24 cellular contexts compared by ENCODE assay signal in the genomic region with DNA sequence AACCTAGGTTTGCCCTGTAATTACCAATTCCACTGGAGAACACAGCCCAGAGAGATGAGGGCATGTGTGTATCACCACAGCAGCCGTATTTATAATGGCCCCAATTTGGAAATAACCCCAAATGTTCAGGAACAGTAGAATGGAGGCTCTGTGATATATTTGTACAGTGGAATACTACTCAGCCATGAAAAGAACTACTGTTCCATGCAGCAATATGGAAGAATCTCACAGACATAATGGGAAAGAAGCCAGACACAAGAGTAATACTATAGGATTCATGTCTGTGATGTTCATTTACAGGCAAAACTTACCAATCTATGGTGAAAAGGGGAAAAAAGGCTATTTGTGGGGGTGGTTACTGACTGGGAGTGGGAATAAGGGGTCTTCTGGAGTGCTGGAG.
DNase-seq lines count a peak whose midpoint lies in the region; ATAC-seq and TF ChIP-seq lines count a peak whose summit lies in the region.
"Had no signal": no experiment of that assay in that cellular context is flagged by ENCODE, and none has a peak within 500 bp of the region (broad histone marks: within the 10 kb centered on the region; RNA-seq: fewer than 3 reads in every experiment).

No MANE protein-coding gene starts in this region.

- 0 out of 2 replicates have a peak, but pooled peaks cover 8% of the 10 kb centered on the region for H3K36me3 ChIP-seq in GM23338 (ENCODE audit: insufficient read depth)

- peaks cover 99% of the 10 kb centered on the region for H3K36me3 Mint-ChIP-seq in activated T-cell treated with anti-CD3 and anti-CD28 coated beads, Interleukin-2, amount 50 U/mL, for 24 hours (ENCODE audit: low read depth)
- peaks cover 79% of the 10 kb centered on the region for H3K36me3 Mint-ChIP-seq in activated T-cell treated with anti-CD3 and anti-CD28 coated beads, Interleukin-2, amount 50 U/mL, for 4 hours (ENCODE audit: insufficient read depth)
- H3K36me3 Mint-ChIP-seq in T-helper 17 cell (ENCODE audit: low read depth) (peaks cover 24% of the 10 kb centered on the region), endothelial cell (ENCODE audit: low read depth, unreplicated experiment) (peaks cover 83% of the 10 kb centered on the region), GM23338 (ENCODE audit: low read depth) (peaks cover 42% of the 10 kb centered on the region)
- H3K36me3 Mint-ChIP-seq in stimulated activated effector memory CD8-positive, alpha-beta T cell treated with anti-CD3 and anti-CD28 coated beads, Interleukin-12 subunit alpha, Interleukin-12 subunit beta, amount 100 ng/mL, for 72 hours = peaks cover 100% of the 10 kb centered on the region

- peaks cover 78% of the 10 kb centered on the region for H3K4me1 Mint-ChIP-seq in activated T-cell treated with anti-CD3 and anti-CD28 coated beads, Interleukin-2, amount 50 U/mL, for 24 hours (ENCODE audit: low read depth)
- H3K4me1 Mint-ChIP-seq in activated T-cell treated with anti-CD3 and anti-CD28 coated beads, Interleukin-2, amount 50 U/mL, for 4 hours (ENCODE audit: low read depth) = peaks cover 63% of the 10 kb centered on the region
- H3K4me1 Mint-ChIP-seq in T-helper 17 cell = peaks cover 64% of the 10 kb centered on the region
- peaks cover 28% of the 10 kb centered on the region for H3K4me1 Mint-ChIP-seq in endothelial cell (ENCODE audit: unreplicated experiment)
- H3K4me1 Mint-ChIP-seq in stimulated activated effector memory CD8-positive, alpha-beta T cell treated with anti-CD3 and anti-CD28 coated beads, Interleukin-12 subunit alpha, Interleukin-12 subunit beta, amount 100 ng/mL, for 72 hours = peaks cover 82% of the 10 kb centered on the region
- peaks cover 17% of the 10 kb centered on the region for H3K4me1 Mint-ChIP-seq in GM23338

- no peak overlapping the region for H3K4me3 Mint-ChIP-seq in activated T-cell treated with anti-CD3 and anti-CD28 coated beads, Interleukin-2, amount 50 U/mL, for 24 hours
- H3K4me3 Mint-ChIP-seq in activated T-cell treated with anti-CD3 and anti-CD28 coated beads, Interleukin-2, amount 50 U/mL, for 4 hours = no peak overlapping the region
- H3K4me3 Mint-ChIP-seq in T-helper 17 cell (no peak overlapping the region), endothelial cell (ENCODE audit: unreplicated experiment) (peak overlapping the region; percentile 47), GM23338 (no peak overlapping the region)
- no peak overlapping the region for H3K4me3 Mint-ChIP-seq in stimulated activated effector memory CD8-positive, alpha-beta T cell treated with anti-CD3 and anti-CD28 coated beads, Interleukin-12 subunit alpha, Interleukin-12 subunit beta, amount 100 ng/mL, for 72 hours
- H3K4me3 Mint-ChIP-seq: HFFc6 had no signal

- H3K4me3 ChIP-seq in GM23338 = no peak overlapping the region
- H3K4me3 ChIP-seq: A549 had no signal

- DNase-seq in activated T-cell treated with anti-CD3 and anti-CD28 coated beads, Interleukin-2, amount 50 U/mL, for 24 hours = no peak
- DNase-seq in activated T-cell treated with anti-CD3 and anti-CD28 coated beads, Interleukin-2, amount 50 U/mL, for 4 hours = no peak
- no peak for DNase-seq in T-helper 17 cell
- DNase-seq in endothelial cell (ENCODE audit: low spot score) = no peak
- DNase-seq in stimulated activated effector memory CD8-positive, alpha-beta T cell treated with anti-CD3 and anti-CD28 coated beads, Interleukin-12 subunit alpha, Interleukin-12 subunit beta, amount 100 ng/mL, for 72 hours (ENCODE audit: low spot score in 2 of 2) = no peak
- DNase-seq in nucleus accumbens (lab: John Stamatoyannopoulos, UW) = no peak
- DNase-seq in GM23338 (ENCODE audit: low spot score) = no peak
- DNase-seq: BE2C, Calu3, DMS153, GDM1, H7, HFFc6, Kasumi-1, NCI-H1694, NCI-H2081, NCI-H2171, NCI-H345, NCI-H524, NCI-H82, SIG-M5 had no signal

- no peaks in the 10 kb centered on the region for H3K79me2 ChIP-seq in GM23338 (replicated peaks; ENCODE audit: insufficient read depth)

- H3K4me2 ChIP-seq in GM23338 = no peak overlapping the region
- H3K4me2 ChIP-seq: A549 had no signal

- no peaks in the 10 kb centered on the region for H3K27me3 ChIP-seq in GM23338 (ENCODE audit: insufficient read depth)
- H3K27me3 ChIP-seq: BE2C had no signal

- no peaks in the 10 kb centered on the region for H3K9me3 Mint-ChIP-seq in activated T-cell treated with anti-CD3 and anti-CD28 coated beads, Interleukin-2, amount 50 U/mL, for 24 hours
- H3K9me3 Mint-ChIP-seq in activated T-cell treated with anti-CD3 and anti-CD28 coated beads, Interleukin-2, amount 50 U/mL, for 4 hours = no peaks in the 10 kb centered on the region
- H3K9me3 Mint-ChIP-seq in endothelial cell (ENCODE audit: unreplicated experiment) (no peaks in the 10 kb centered on the region), GM23338 (no peaks in the 10 kb centered on the region)
- no peaks in the 10 kb centered on the region for H3K9me3 Mint-ChIP-seq in stimulated activated effector memory CD8-positive, alpha-beta T cell treated with anti-CD3 and anti-CD28 coated beads, Interleukin-12 subunit alpha, Interleukin-12 subunit beta, amount 100 ng/mL, for 72 hours
- H3K9me3 Mint-ChIP-seq: HFFc6 had no signal

- H2AFZ ChIP-seq in GM23338 = no peak overlapping the region

- TF ChIP-seq CTCF in endothelial cell (IDR thresholded peaks at IDR 0.05; ENCODE audit: unreplicated experiment) (no peak), GM23338 (conservative IDR thresholded peaks at IDR 0.05; ENCODE audit: low read depth in 2 of 2) (no peak)

- ATAC-seq in activated T-cell treated with anti-CD3 and anti-CD28 coated beads, Interleukin-2, amount 50 U/mL, for 4 hours = no peak
- ATAC-seq in T-helper 17 cell (no peak), HG02852 (IDR thresholded peaks at IDR 0.05; ENCODE audit: unreplicated experiment) (no peak), GM23338 (no peak)
- ATAC-seq in stimulated activated effector memory CD8-positive, alpha-beta T cell treated with anti-CD3 and anti-CD28 coated beads, Interleukin-12 subunit alpha, Interleukin-12 subunit beta, amount 100 ng/mL, for 72 hours = no peak
- ATAC-seq: A549, Panc1 had no signal

- H3K27ac ChIP-seq in GM23338 (ENCODE audit: low read depth) = no peak overlapping the region
- H3K27ac ChIP-seq: A549 had no signal

- H3K4me1 ChIP-seq in GM23338 (ENCODE audit: insufficient read depth) = peaks cover 11% of the 10 kb centered on the region; the same call in 1 of the 2 replicates

- peaks cover 2% of the 10 kb centered on the region; the same call in 1 of the 2 replicates for H4K20me1 ChIP-seq in GM23338 (replicated peaks; ENCODE audit: insufficient read depth)

- H3K9me2 ChIP-seq in GM23338 (ENCODE audit: insufficient read depth) = no peaks in the 10 kb centered on the region

- peak overlapping the region; percentile 23 for H3K27ac Mint-ChIP-seq in activated T-cell treated with anti-CD3 and anti-CD28 coated beads, Interleukin-2, amount 50 U/mL, for 24 hours
- H3K27ac Mint-ChIP-seq in T-helper 17 cell (peak overlapping the region; percentile 74), endothelial cell (ENCODE audit: unreplicated experiment) (no peak overlapping the region), GM23338 (no peak overlapping the region)
- peak overlapping the region; percentile 80 for H3K27ac Mint-ChIP-seq in stimulated activated effector memory CD8-positive, alpha-beta T cell treated with anti-CD3 and anti-CD28 coated beads, Interleukin-12 subunit alpha, Interleukin-12 subunit beta, amount 100 ng/mL, for 72 hours
- H3K27ac Mint-ChIP-seq: HFFc6 had no signal

- H3F3A ChIP-seq in GM23338 (replicated peaks; ENCODE audit: low read depth) = no peaks in the 10 kb centered on the region

- H3K27me3 Mint-ChIP-seq in activated T-cell treated with anti-CD3 and anti-CD28 coated beads, Interleukin-2, amount 50 U/mL, for 24 hours = no peaks in the 10 kb centered on the region
- no peaks in the 10 kb centered on the region for H3K27me3 Mint-ChIP-seq in activated T-cell treated with anti-CD3 and anti-CD28 coated beads, Interleukin-2, amount 50 U/mL, for 4 hours (ENCODE audit: low read depth)
- H3K27me3 Mint-ChIP-seq in T-helper 17 cell = no peaks in the 10 kb centered on the region
- peaks cover 22% of the 10 kb centered on the region for H3K27me3 Mint-ChIP-seq in endothelial cell (ENCODE audit: unreplicated experiment)
- no peaks in the 10 kb centered on the region for H3K27me3 Mint-ChIP-seq in GM23338 (ENCODE audit: insufficient read depth, low read depth, poor library complexity)

- no peaks in the 10 kb centered on the region for H3K9me3 ChIP-seq in T-helper 17 cell (ENCODE audit: control insufficient read depth, low read length, poor library complexity, severe bottlenecking)
- H3K9me3 ChIP-seq: A549, BE2C had no signal

TF ChIP-seq in GM23338, 12 proteins besides CTCF, POLR2A, EP300 and RAD21 (continues in another document):
- no peak for TF ChIP-seq EZH2phosphoT487 (IDR thresholded peaks at IDR 0.05; ENCODE audit: unreplicated experiment)
- TF ChIP-seq, protein P1, sequence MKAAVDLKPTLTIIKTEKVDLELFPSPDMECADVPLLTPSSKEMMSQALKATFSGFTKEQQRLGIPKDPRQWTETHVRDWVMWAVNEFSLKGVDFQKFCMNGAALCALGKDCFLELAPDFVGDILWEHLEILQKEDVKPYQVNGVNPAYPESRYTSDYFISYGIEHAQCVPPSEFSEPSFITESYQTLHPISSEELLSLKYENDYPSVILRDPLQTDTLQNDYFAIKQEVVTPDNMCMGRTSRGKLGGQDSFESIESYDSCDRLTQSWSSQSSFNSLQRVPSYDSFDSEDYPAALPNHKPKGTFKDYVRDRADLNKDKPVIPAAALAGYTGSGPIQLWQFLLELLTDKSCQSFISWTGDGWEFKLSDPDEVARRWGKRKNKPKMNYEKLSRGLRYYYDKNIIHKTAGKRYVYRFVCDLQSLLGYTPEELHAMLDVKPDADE (IDR thresholded peaks at IDR 0.05) = no peak
- no peak for TF ChIP-seq CREB1 (CRISPR knock-in tag; IDR thresholded peaks at IDR 0.05; ENCODE audit: low read depth)
- no peak for TF ChIP-seq STAT1 (IDR thresholded peaks at IDR 0.05; ENCODE audit: unreplicated experiment)

Comparison
In these comparisons a context has a peak if more than half of its experiments do, and no peak if none do; other contexts are left out.
1. H3K27ac Mint-ChIP-seq: peak in activated T-cell treated with anti-CD3 and anti-CD28 coated beads, Interleukin-2, amount 50 U/mL, for 24 hours (single experiment), T-helper 17 cell (single experiment) and stimulated activated effector memory CD8-positive, alpha-beta T cell treated with anti-CD3 and anti-CD28 coated beads, Interleukin-12 subunit alpha, Interleukin-12 subunit beta, amount 100 ng/mL, for 72 hours (single experiment); none in endothelial cell (single experiment) and GM23338 (single experiment).